23 cellular contexts compared by ENCODE assay signal in the genomic region with DNA sequence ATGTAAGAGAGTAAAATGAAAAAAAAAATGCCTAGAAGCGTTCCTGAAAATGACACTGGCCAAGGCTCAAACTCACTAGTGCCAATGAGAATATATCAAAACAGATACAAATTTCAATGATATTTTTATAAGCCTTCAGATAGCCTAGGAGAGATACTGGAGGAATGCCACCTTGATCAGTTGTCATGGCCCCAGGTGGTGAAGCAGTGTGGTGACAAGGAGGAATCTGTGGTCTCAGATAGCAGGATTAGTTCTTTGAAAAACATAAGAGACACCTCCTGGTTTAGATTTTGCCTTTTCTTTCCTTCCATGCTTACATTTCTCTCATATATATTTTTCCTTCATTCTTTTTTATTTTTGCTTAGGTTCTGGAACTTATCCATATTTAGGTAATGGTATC.
"Had no signal": no experiment of that assay in that cellular context is flagged by ENCODE, and none has a peak within 500 bp of the region (broad histone marks: within the 10 kb centered on the region; RNA-seq: fewer than 3 reads in every experiment).

No MANE protein-coding gene starts in this region.

- H3K27me3 Mint-ChIP-seq: effector memory CD8-positive, alpha-beta T cell; naive B cell; natural killer cell treated with Interleukin-12 subunit alpha and Interleukin-12 subunit beta and Interleukin-15 and Interleukin-18, amount 100 ng/mL, for 72 hours; stimulated activated naive B cell treated with anti-CD40 and anti-IgM and Interleukin-4, amounts not matched to agents 10 μg/mL and 1 μg/mL and 100 μg/mL, for 72 hours; stimulated activated naive CD8-positive, alpha-beta T cell treated with anti-CD3 and anti-CD28 coated beads, Interleukin-15, Interleukin-2, amounts not matched to agents 100 ng/mL and 50 ng/mL, for 24 hours had no signal

- H3K4me1 Mint-ChIP-seq: naive B cell; neural crest cell; stimulated activated naive B cell treated with anti-CD40 and anti-IgM and Interleukin-4, amounts not matched to agents 10 μg/mL and 1 μg/mL and 100 μg/mL, for 72 hours had no signal

- H3K4me3 ChIP-seq: hepatocyte, left lung, lower lobe of right lung, mucosa of descending colon, pancreas, skin epidermis, thoracic aorta, transverse colon, upper lobe of right lung, uterus had no signal

- DNase-seq: cerebellar nuclear complex; cortex of kidney; effector memory CD8-positive, alpha-beta T cell; kidney; left lung; lower lobe of right lung; mucosa of descending colon; naive B cell; pancreas; retina; stimulated activated CD4-positive, alpha-beta T cell treated with anti-CD3 and anti-CD28 coated beads, Interleukin-15, amount 100 ng/mL, for 24 hours; stimulated activated CD4-positive, alpha-beta T cell treated with anti-CD3 and anti-CD28 coated beads, Interleukin-2, amount 100 ng/mL, for 48 hours; stimulated activated naive B cell treated with anti-CD40 and anti-IgM and Interleukin-4, amounts not matched to agents 10 μg/mL and 1 μg/mL and 100 μg/mL, for 72 hours; transverse colon; upper lobe of right lung; uterus had no signal

- H3K79me2 ChIP-seq: hepatocyte had no signal

- H3K4me1 ChIP-seq: left lung, lower lobe of right lung, transverse colon, upper lobe of right lung, uterus had no signal

- H3K36me3 Mint-ChIP-seq: naive B cell; natural killer cell treated with Interleukin-12 subunit alpha and Interleukin-12 subunit beta and Interleukin-15 and Interleukin-18, amount 100 ng/mL, for 72 hours; stimulated activated naive B cell treated with anti-CD40 and anti-IgM and Interleukin-4, amounts not matched to agents 10 μg/mL and 1 μg/mL and 100 μg/mL, for 72 hours had no signal

- H3K27me3 ChIP-seq: left lung, neutrophil, pancreas, transverse colon, upper lobe of right lung, uterus had no signal

- H3K27ac Mint-ChIP-seq: effector memory CD8-positive, alpha-beta T cell; naive B cell; natural killer cell treated with Interleukin-12 subunit alpha and Interleukin-12 subunit beta and Interleukin-15 and Interleukin-18, amount 100 ng/mL, for 72 hours; stimulated activated naive B cell treated with anti-CD40 and anti-IgM and Interleukin-4, amounts not matched to agents 10 μg/mL and 1 μg/mL and 100 μg/mL, for 72 hours; stimulated activated naive CD8-positive, alpha-beta T cell treated with anti-CD3 and anti-CD28 coated beads, Interleukin-15, Interleukin-2, amounts not matched to agents 100 ng/mL and 50 ng/mL, for 24 hours had no signal

- ATAC-seq: effector memory CD8-positive, alpha-beta T cell; left lung; lower lobe of right lung; mucosa of descending colon; natural killer cell treated with Interleukin-12 subunit alpha and Interleukin-12 subunit beta and Interleukin-15 and Interleukin-18, amount 100 ng/mL, for 72 hours; stimulated activated naive B cell treated with anti-CD40 and anti-IgM and Interleukin-4, amounts not matched to agents 10 μg/mL and 1 μg/mL and 100 μg/mL, for 72 hours; upper lobe of right lung had no signal

- H3K36me3 ChIP-seq: left lung, lower lobe of right lung, neutrophil, pancreas, thoracic aorta, transverse colon, upper lobe of right lung, uterus had no signal

- H3K4me3 Mint-ChIP-seq: effector memory CD8-positive, alpha-beta T cell; naive B cell; natural killer cell treated with Interleukin-12 subunit alpha and Interleukin-12 subunit beta and Interleukin-15 and Interleukin-18, amount 100 ng/mL, for 72 hours; neural crest cell; stimulated activated naive B cell treated with anti-CD40 and anti-IgM and Interleukin-4, amounts not matched to agents 10 μg/mL and 1 μg/mL and 100 μg/mL, for 72 hours; stimulated activated naive CD8-positive, alpha-beta T cell treated with anti-CD3 and anti-CD28 coated beads, Interleukin-15, Interleukin-2, amounts not matched to agents 100 ng/mL and 50 ng/mL, for 24 hours had no signal

- H3K9me3 ChIP-seq: lower lobe of right lung, mucosa of descending colon, neutrophil, pancreas, thoracic aorta, transverse colon, upper lobe of right lung, uterus had no signal

- H3K27ac ChIP-seq: hepatocyte, left lung, lower lobe of right lung, neutrophil, pancreas, skin epidermis, thoracic aorta, transverse colon, upper lobe of right lung, uterus had no signal

- H3K9me3 Mint-ChIP-seq: neural crest cell; stimulated activated naive CD8-positive, alpha-beta T cell treated with anti-CD3 and anti-CD28 coated beads, Interleukin-15, Interleukin-2, amounts not matched to agents 100 ng/mL and 50 ng/mL, for 24 hours had no signal

- H3K4me2 ChIP-seq: hepatocyte had no signal
